In the genomic region with DNA sequence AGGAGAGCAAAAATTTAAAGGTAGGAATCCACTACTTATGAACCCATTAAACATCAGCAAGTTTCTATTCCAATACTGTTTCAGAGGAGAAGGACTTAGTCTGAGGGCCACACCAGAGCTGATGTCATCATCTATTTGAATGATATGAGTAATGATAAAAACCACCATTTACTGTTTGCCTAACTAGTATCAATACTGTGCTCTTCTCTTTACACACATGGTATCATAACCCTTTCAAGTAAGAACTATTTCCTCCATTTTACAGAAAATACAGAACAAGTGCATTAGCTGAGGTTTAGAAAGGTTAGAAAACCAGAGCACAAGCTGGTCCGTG, we compare ENCODE assay signal across 19 cellular contexts.
DNase-seq lines count a peak whose midpoint lies in the region; ATAC-seq and TF ChIP-seq lines count a peak whose summit lies in the region.
"Had no signal": no experiment of that assay in that cellular context is flagged by ENCODE, and none has a peak within 500 bp of the region (broad histone marks: within the 10 kb centered on the region; RNA-seq: fewer than 3 reads in every experiment).

No MANE protein-coding gene starts in this region.

- no peak overlapping the region for H3K4me3 Mint-ChIP-seq in progenitor cell of endocrine pancreas (ENCODE audit: low read depth)
- H3K4me3 Mint-ChIP-seq: activated CD8-positive, alpha-beta memory T cell treated with anti-CD3 and anti-CD28 coated beads, Interleukin-2, amount 10 ng/mL, durations not matched to agents 7 days and 5 days; CD8-positive, alpha-beta memory T cell; immature natural killer cell; naive thymus-derived CD4-positive, alpha-beta T cell had no signal

- CTCF ChIA-PET in Panc1 (lab: Charles Lee), result no interaction called here

- H3K9me3 ChIP-seq in GM23248 (ENCODE audit: low read depth) (no peaks in the 10 kb centered on the region), Panc1 (ENCODE audit: control insufficient read depth, insufficient read depth, low read depth, low read length) (peaks cover 5% of the 10 kb centered on the region; the same call in 1 of the 2 replicates), adrenal gland (replicated peaks in 1 of 3) (no peaks in the 10 kb centered on the region)
- H3K9me3 ChIP-seq: heart right ventricle, Peyer's patch, uterus had no signal

- no peaks in the 10 kb centered on the region for H3K9me2 ChIP-seq in GM23248 (ENCODE audit: insufficient read depth)

- no TSS peak for BruUV-seq in Panc1 (replicated peaks; lab: Mats Ljungman, UMichigan)

- no peak overlapping the region for H3K27ac Mint-ChIP-seq in progenitor cell of endocrine pancreas
- H3K27ac Mint-ChIP-seq: activated CD8-positive, alpha-beta memory T cell treated with anti-CD3 and anti-CD28 coated beads, Interleukin-2, amount 10 ng/mL, durations not matched to agents 7 days and 5 days; CD8-positive, alpha-beta memory T cell; immature natural killer cell; naive thymus-derived CD4-positive, alpha-beta T cell had no signal

- TF ChIP-seq POLR2A in adrenal gland (IDR thresholded peaks at IDR 0.05), result no peak

- H3K4me1 ChIP-seq in GM23248 (ENCODE audit: insufficient read depth) (0 out of 2 replicates have a peak, but pooled peaks cover 5% of the 10 kb centered on the region), Panc1 (ENCODE audit: control insufficient read depth, insufficient read depth, low read length) (no peaks in the 10 kb centered on the region), adrenal gland (replicated peaks in 1 of 2) (no peaks in the 10 kb centered on the region)
- H3K4me1 ChIP-seq: Peyer's patch, uterus had no signal

- H3K27me3 Mint-ChIP-seq in progenitor cell of endocrine pancreas, result no peaks in the 10 kb centered on the region
- H3K27me3 Mint-ChIP-seq: activated CD8-positive, alpha-beta memory T cell treated with anti-CD3 and anti-CD28 coated beads, Interleukin-2, amount 10 ng/mL, durations not matched to agents 7 days and 5 days; CD8-positive, alpha-beta memory T cell had no signal

- intact Hi-C loops in Panc1 (cut with micrococcal nuclease; ENCODE audit: unreplicated experiment) (no loop called here), adrenal gland (cut with DNase I) (no loop called here)

- no peaks in the 10 kb centered on the region for H3K36me3 ChIP-seq in GM23248 (ENCODE audit: low read depth)
- H3K36me3 ChIP-seq in Panc1 (ENCODE audit: control insufficient read depth, insufficient read depth, low read length), result no peaks in the 10 kb centered on the region
- H3K36me3 ChIP-seq in adrenal gland (replicated peaks in 1 of 2), result no peaks in the 10 kb centered on the region
- H3K36me3 ChIP-seq: heart right ventricle, Peyer's patch, uterus had no signal

- in situ Hi-C loops in GM23248 (cut with MboI), result no loop called here
- in situ Hi-C loops in Panc1 (cut with HindIII; ENCODE audit: low pct_unique_long_range_greater_than_20kb, low sequenced_read_pairs), result no loop called here

- no peaks in the 10 kb centered on the region for H4K20me1 ChIP-seq in GM23248 (ENCODE audit: insufficient read depth)

- peak overlapping the region; percentile 20; the same call in 1 of the 2 replicates for H3K27ac ChIP-seq in GM23248
- H3K27ac ChIP-seq in Panc1 (ENCODE audit: low read length), result no peak overlapping the region
- H3K27ac ChIP-seq in adrenal gland, result no peak overlapping the region
- H3K27ac ChIP-seq: heart right ventricle, KMS-11, Peyer's patch, uterus had no signal

- H3F3A ChIP-seq in GM23248 (ENCODE audit: insufficient read depth), result peaks cover 9% of the 10 kb centered on the region; the same call in 1 of the 2 replicates

- no peak overlapping the region for H3K4me3 ChIP-seq in GM23248
- no peak overlapping the region for H3K4me3 ChIP-seq in Panc1 (ENCODE audit: low read depth in 2 of 2, low read length in 2 of 2)
- H3K4me3 ChIP-seq in adrenal gland, result no peak overlapping the region
- H3K4me3 ChIP-seq: heart right ventricle, Peyer's patch, uterus had no signal

- no peaks in the 10 kb centered on the region for H3K27me3 ChIP-seq in GM23248 (replicated peaks; ENCODE audit: insufficient read depth)
- H3K27me3 ChIP-seq in Panc1 (ENCODE audit: control insufficient read depth, insufficient read depth, low read length), result no peaks in the 10 kb centered on the region
- no peaks in the 10 kb centered on the region for H3K27me3 ChIP-seq in adrenal gland
- H3K27me3 ChIP-seq: heart right ventricle, Peyer's patch, uterus had no signal

- POLR2A ChIA-PET in Panc1 (lab: Charles Lee), result no interaction called here

- ATAC-seq in Panc1, result no peak; the same call in 1 of the 2 replicates
- ATAC-seq: activated CD8-positive, alpha-beta memory T cell treated with anti-CD3 and anti-CD28 coated beads, Interleukin-2, amount 10 ng/mL, durations not matched to agents 7 days and 5 days; heart right ventricle; naive thymus-derived CD4-positive, alpha-beta T cell had no signal

- peak; percentile 16 for DNase-seq in EL
- peak; percentile 26 for DNase-seq in GM23248
- DNase-seq in Panc1 (ENCODE audit: low read depth, low spot score), result peak; percentile 36
- peak; percentile 78 for DNase-seq in kidney tubule cell (ENCODE audit: low spot score)
- no peak for DNase-seq in NCI-H2171 (lab: John Stamatoyannopoulos, UW)
- no peak for DNase-seq in adrenal gland
- no peak for DNase-seq in AML-193 (lab: John Stamatoyannopoulos, UW)
- no peak for DNase-seq in progenitor cell of endocrine pancreas (ENCODE audit: low spot score, unreplicated experiment)
- DNase-seq: activated CD8-positive, alpha-beta memory T cell treated with anti-CD3 and anti-CD28 coated beads, Interleukin-2, amount 10 ng/mL, durations not matched to agents 7 days and 5 days; CD8-positive, alpha-beta memory T cell; effector CD4-positive, alpha-beta T cell; heart right ventricle; immature natural killer cell; naive thymus-derived CD4-positive, alpha-beta T cell; NCI-H226; Peyer's patch; T1000; uterus had no signal

- H3K79me2 ChIP-seq in GM23248 (ENCODE audit: insufficient read depth), result no peaks in the 10 kb centered on the region

- TF ChIP-seq CTCF in Panc1 (IDR thresholded peaks at IDR 0.05), result no peak
- TF ChIP-seq CTCF in adrenal gland (IDR thresholded peaks at IDR 0.05), result no peak
- no peak for TF ChIP-seq CTCF in progenitor cell of endocrine pancreas (IDR thresholded peaks at IDR 0.05; ENCODE audit: unreplicated experiment)

- H3K9me3 Mint-ChIP-seq in progenitor cell of endocrine pancreas (ENCODE audit: low read depth), result peaks cover 5% of the 10 kb centered on the region
- H3K9me3 Mint-ChIP-seq: immature natural killer cell; naive thymus-derived CD4-positive, alpha-beta T cell had no signal

- WGBS in GM23248 (ENCODE audit: low coverage in 1 of 2, low lambda C conversion rate in 2 of 2, missing lambda C conversion rate in 2 of 2), 2 experiments, result 0% methylated on average over 1 of the region's 1 CpG
- 57 to 75% (median 64%) methylated on average over 1 of the region's 1 CpG for WGBS in adrenal gland, 4 donors

- no peak overlapping the region for H3K4me2 ChIP-seq in GM23248 (ENCODE audit: unreplicated experiment)
- H3K4me2 ChIP-seq: KMS-11 had no signal

- H3K4me1 Mint-ChIP-seq in progenitor cell of endocrine pancreas (ENCODE audit: low read depth), result peaks cover 9% of the 10 kb centered on the region
- H3K4me1 Mint-ChIP-seq: activated CD8-positive, alpha-beta memory T cell treated with anti-CD3 and anti-CD28 coated beads, Interleukin-2, amount 10 ng/mL, durations not matched to agents 7 days and 5 days; CD8-positive, alpha-beta memory T cell; naive thymus-derived CD4-positive, alpha-beta T cell had no signal

- H3K9ac ChIP-seq in GM23248, result no peak overlapping the region
- H3K9ac ChIP-seq: KMS-11 had no signal

- H2AFZ ChIP-seq in GM23248, result no peak overlapping the region

- H3K36me3 Mint-ChIP-seq in progenitor cell of endocrine pancreas (ENCODE audit: insufficient read depth), result no peaks in the 10 kb centered on the region
- H3K36me3 Mint-ChIP-seq: activated CD8-positive, alpha-beta memory T cell treated with anti-CD3 and anti-CD28 coated beads, Interleukin-2, amount 10 ng/mL, durations not matched to agents 7 days and 5 days; CD8-positive, alpha-beta memory T cell; immature natural killer cell; naive thymus-derived CD4-positive, alpha-beta T cell had no signal

Comparison
In these comparisons a context has a peak if more than half of its experiments do, and no peak if none do; other contexts are left out.
1. DNase-seq: peak in EL (single experiment), GM23248 (single experiment), Panc1 (single experiment) and kidney tubule cell (single experiment); none in NCI-H2171 (single experiment), adrenal gland (0 of 7), AML-193 (0 of 2) and progenitor cell of endocrine pancreas (single experiment).